Comparison of ENCODE assay signal across 13 cellular contexts in genomic region chr6:14634072-14634471, GRCh38.
A peak's percentile ranks its signal among the peaks of the same experiment; 100 is the strongest.
DNase-seq lines count a peak whose midpoint lies in the region; ATAC-seq lines count a peak whose summit lies in the region.
"Had no signal": no experiment of that assay in that cellular context is flagged by ENCODE, and none has a peak within 500 bp of the region (broad histone marks: within the 10 kb centered on the region; RNA-seq: fewer than 3 reads in every experiment).

No MANE protein-coding gene starts in this region.

- H3K27ac ChIP-seq in GM23248: no peak overlapping the region
- H3K27ac ChIP-seq: skin epidermis, uterus had no signal

- no peak overlapping the region for H3K4me2 ChIP-seq in GM23248 (ENCODE audit: unreplicated experiment)

- H3F3A ChIP-seq in GM23248 (ENCODE audit: insufficient read depth): no peaks in the 10 kb centered on the region

- peaks cover 45% of the 10 kb centered on the region for H3K4me1 Mint-ChIP-seq in activated naive CD4-positive, alpha-beta T cell treated with anti-CD3 and anti-CD28 coated beads, Interleukin-2, amount 10 ng/mL, durations not matched to agents 7 days and 5 days
- H3K4me1 Mint-ChIP-seq in activated naive CD8-positive, alpha-beta T cell (ENCODE audit: low read depth): peaks cover 40% of the 10 kb centered on the region
- peaks cover 51% of the 10 kb centered on the region for H3K4me1 Mint-ChIP-seq in stimulated activated effector memory CD8-positive, alpha-beta T cell treated with anti-CD3 and anti-CD28 coated beads, Interleukin-12 subunit alpha, Interleukin-12 subunit beta, amount 100 ng/mL, for 72 hours

- WGBS in GM23248 (ENCODE audit: low coverage in 1 of 2, low lambda C conversion rate in 2 of 2, missing lambda C conversion rate in 2 of 2), 2 experiments: 91 to 97% methylated on average over 9 of the region's 9 CpGs

- H3K27ac Mint-ChIP-seq in activated naive CD4-positive, alpha-beta T cell treated with anti-CD3 and anti-CD28 coated beads, Interleukin-2, amount 10 ng/mL, durations not matched to agents 7 days and 5 days: peak overlapping the region; percentile 93
- H3K27ac Mint-ChIP-seq in activated naive CD8-positive, alpha-beta T cell: no peak overlapping the region
- peak overlapping the region; percentile 61 for H3K27ac Mint-ChIP-seq in stimulated activated effector memory CD8-positive, alpha-beta T cell treated with anti-CD3 and anti-CD28 coated beads, Interleukin-12 subunit alpha, Interleukin-12 subunit beta, amount 100 ng/mL, for 72 hours

- in situ Hi-C loops in GM23248 (cut with MboI): no loop called here

- peaks cover 1% of the 10 kb centered on the region for H3K36me3 Mint-ChIP-seq in activated naive CD4-positive, alpha-beta T cell treated with anti-CD3 and anti-CD28 coated beads, Interleukin-2, amount 10 ng/mL, durations not matched to agents 7 days and 5 days
- no peaks in the 10 kb centered on the region for H3K36me3 Mint-ChIP-seq in activated naive CD8-positive, alpha-beta T cell
- peaks cover 10% of the 10 kb centered on the region for H3K36me3 Mint-ChIP-seq in stimulated activated effector memory CD8-positive, alpha-beta T cell treated with anti-CD3 and anti-CD28 coated beads, Interleukin-12 subunit alpha, Interleukin-12 subunit beta, amount 100 ng/mL, for 72 hours

- H3K9me3 Mint-ChIP-seq in activated naive CD4-positive, alpha-beta T cell treated with anti-CD3 and anti-CD28 coated beads, Interleukin-2, amount 10 ng/mL, durations not matched to agents 7 days and 5 days: no peaks in the 10 kb centered on the region
- no peaks in the 10 kb centered on the region for H3K9me3 Mint-ChIP-seq in activated naive CD8-positive, alpha-beta T cell (ENCODE audit: low read depth)
- H3K9me3 Mint-ChIP-seq in stimulated activated effector memory CD8-positive, alpha-beta T cell treated with anti-CD3 and anti-CD28 coated beads, Interleukin-12 subunit alpha, Interleukin-12 subunit beta, amount 100 ng/mL, for 72 hours: no peaks in the 10 kb centered on the region

- no peaks in the 10 kb centered on the region for H3K9me3 ChIP-seq in GM23248 (ENCODE audit: low read depth)
- H3K9me3 ChIP-seq: uterus had no signal

- ATAC-seq in stimulated activated effector memory CD8-positive, alpha-beta T cell treated with anti-CD3 and anti-CD28 coated beads, Interleukin-12 subunit alpha, Interleukin-12 subunit beta, amount 100 ng/mL, for 72 hours: no peak
- no peak for ATAC-seq in GM19463 (IDR thresholded peaks at IDR 0.05; ENCODE audit: unreplicated experiment)

- peaks cover 42% of the 10 kb centered on the region for H3K27me3 Mint-ChIP-seq in activated naive CD4-positive, alpha-beta T cell treated with anti-CD3 and anti-CD28 coated beads, Interleukin-2, amount 10 ng/mL, durations not matched to agents 7 days and 5 days
- H3K27me3 Mint-ChIP-seq in activated naive CD8-positive, alpha-beta T cell: no peaks in the 10 kb centered on the region

- H3K4me1 ChIP-seq in GM23248 (ENCODE audit: insufficient read depth): peaks cover 6% of the 10 kb centered on the region
- H3K4me1 ChIP-seq: uterus had no signal

- CTCF ChIA-PET in activated naive CD4-positive, alpha-beta T cell treated with anti-CD3 and anti-CD28 coated beads, Interleukin-2, amount 10 ng/mL, durations not matched to agents 7 days and 5 days (lab: Charles Lee): interaction anchor here (1.2 kb wide), 1 partner anchor 31 kb away, joined by 3 read pairs; no protein-coding TSS in a partner anchor

- H3K27me3 ChIP-seq in H7 (ENCODE audit: control insufficient read depth, insufficient read depth, low read length): no peaks in the 10 kb centered on the region; the same call in 1 of the 2 replicates
- no peaks in the 10 kb centered on the region for H3K27me3 ChIP-seq in GM23248 (replicated peaks; ENCODE audit: insufficient read depth)
- H3K27me3 ChIP-seq: uterus had no signal

- no peaks in the 10 kb centered on the region for H4K20me1 ChIP-seq in GM23248 (ENCODE audit: insufficient read depth)

- no peaks in the 10 kb centered on the region for H3K79me2 ChIP-seq in GM23248 (ENCODE audit: insufficient read depth)

- H3K9ac ChIP-seq in GM23248: no peak overlapping the region

- no peaks in the 10 kb centered on the region for H3K36me3 ChIP-seq in H7 (replicated peaks; ENCODE audit: control insufficient read depth, insufficient read depth, low read length)
- H3K36me3 ChIP-seq in GM23248 (ENCODE audit: low read depth): no peaks in the 10 kb centered on the region
- H3K36me3 ChIP-seq: uterus had no signal

- peak; percentile 45 for DNase-seq in activated naive CD4-positive, alpha-beta T cell treated with anti-CD3 and anti-CD28 coated beads, Interleukin-2, amount 10 ng/mL, durations not matched to agents 7 days and 5 days
- DNase-seq in activated naive CD4-positive, alpha-beta T cell treated with Interleukin-2 at 50 U/mL for 16 hours: no peak
- DNase-seq in H7 (peak; percentile 18), GM23248 (no peak), NCI-H2227 (lab: John Stamatoyannopoulos, UW; ENCODE audit: unreplicated experiment) (no peak)
- no peak for DNase-seq in stimulated activated effector memory CD8-positive, alpha-beta T cell treated with anti-CD3 and anti-CD28 coated beads, Interleukin-12 subunit alpha, Interleukin-12 subunit beta, amount 100 ng/mL, for 72 hours (ENCODE audit: low spot score in 2 of 2)
- DNase-seq: amniotic stem cell, Calu3, head of caudate nucleus, uterus had no signal

- H3K4me3 ChIP-seq in H7 (ENCODE audit: insufficient read depth, low read depth, low read length): no peak overlapping the region
- no peak overlapping the region for H3K4me3 ChIP-seq in GM23248
- H3K4me3 ChIP-seq: skin epidermis, uterus had no signal

- H3K4me3 Mint-ChIP-seq in activated naive CD4-positive, alpha-beta T cell treated with anti-CD3 and anti-CD28 coated beads, Interleukin-2, amount 10 ng/mL, durations not matched to agents 7 days and 5 days: peak overlapping the region; percentile 67
- peak overlapping the region; percentile 77 for H3K4me3 Mint-ChIP-seq in activated naive CD8-positive, alpha-beta T cell
- peak overlapping the region; percentile 64 for H3K4me3 Mint-ChIP-seq in stimulated activated effector memory CD8-positive, alpha-beta T cell treated with anti-CD3 and anti-CD28 coated beads, Interleukin-12 subunit alpha, Interleukin-12 subunit beta, amount 100 ng/mL, for 72 hours

- no peaks in the 10 kb centered on the region for H3K9me2 ChIP-seq in GM23248 (ENCODE audit: insufficient read depth)

- no peak overlapping the region for H2AFZ ChIP-seq in GM23248

Comparison
In these comparisons a context has a peak if more than half of its experiments do, and no peak if none do; other contexts are left out.
1. DNase-seq: peak in activated naive CD4-positive, alpha-beta T cell treated with anti-CD3 and anti-CD28 coated beads, Interleukin-2, amount 10 ng/mL, durations not matched to agents 7 days and 5 days (single experiment) and H7 (single experiment); none in activated naive CD4-positive, alpha-beta T cell treated with Interleukin-2 at 50 U/mL for 16 hours (single experiment), stimulated activated effector memory CD8-positive, alpha-beta T cell treated with anti-CD3 and anti-CD28 coated beads, Interleukin-12 subunit alpha, Interleukin-12 subunit beta, amount 100 ng/mL, for 72 hours (0 of 2), GM23248 (single experiment) and NCI-H2227 (single experiment).
2. Peak in every context shown above with its lines, with median percentiles within 50 percentile points of each other: H3K4me3 Mint-ChIP-seq.